Comparison of ENCODE assay signal across 16 cellular contexts in genomic region chr7:150901160-150902035, GRCh38. TPM values are rescaled to one million over a fixed set of nuclear protein-coding genes. Genes with fewer than 3 reads are reported as not detected.
DNase-seq lines count a peak whose midpoint lies in the region; ATAC-seq and TF ChIP-seq lines count a peak whose summit lies in the region.
"Had no signal": no experiment of that assay in that cellular context is flagged by ENCODE, and none has a peak within 500 bp of the region (broad histone marks: within the 10 kb centered on the region; RNA-seq: fewer than 3 reads in every experiment).

No MANE protein-coding gene starts in this region.

- H3K27ac Mint-ChIP-seq in neural progenitor cell (peak overlapping the region; percentile 25), immature natural killer cell (no peak overlapping the region)
- H3K27ac Mint-ChIP-seq: activated naive CD4-positive, alpha-beta T cell treated with anti-CD3 and anti-CD28 coated beads, Interleukin-2, amount 50 U/mL, for 24 hours; CD4-positive, alpha-beta T cell; dendritic cell treated with granulocyte-macrophage colony-stimulating factor and Interleukin-4, amounts not matched to agents 40 ng/mL and 50 ng/mL, for 4 days; mesothelial cell of epicardium; stimulated activated naive CD8-positive, alpha-beta T cell treated with anti-CD3 and anti-CD28 coated beads, Interleukin-15, Interleukin-2, amounts not matched to agents 100 ng/mL and 50 ng/mL, for 24 hours had no signal

- H3K27me3 ChIP-seq in duodenal mucosa (ENCODE audit: control insufficient read depth in 1 of 2, insufficient read depth in 2 of 2, low read length in 2 of 2), result peaks cover 0 to 7% of the 10 kb centered on the region in 2 donors
- peaks cover 25% of the 10 kb centered on the region for H3K27me3 ChIP-seq in neural progenitor cell

- no peaks in the 10 kb centered on the region for H3K9me3 ChIP-seq in duodenal mucosa (ENCODE audit: control insufficient read depth in 1 of 2, low read length in 2 of 2)
- H3K9me3 ChIP-seq in neural progenitor cell (ENCODE audit: low read depth), result no peaks in the 10 kb centered on the region

- DNase-seq in DMS 273 treated with DMSO at 0.1 percent for 48 hours (lab: John Stamatoyannopoulos, UW), result peak; percentile 93
- DNase-seq in NCI-H2171 (lab: John Stamatoyannopoulos, UW), result peak; percentile 78
- DNase-seq in neural progenitor cell (ENCODE audit: low spot score), result no peak
- no peak for DNase-seq in NCI-H187 (lab: John Stamatoyannopoulos, UW)
- DNase-seq in immature natural killer cell, result no peak
- no peak for DNase-seq in A172 (ENCODE audit: low spot score)
- DNase-seq: activated CD4-positive, alpha-beta T cell treated with anti-CD3 and anti-CD28 coated beads, Interleukin-2, amount 50 U/mL, for 4 hours; CD4-positive, alpha-beta T cell; NCI-H510A had no signal

- H3F3A ChIP-seq in neural progenitor cell (ENCODE audit: low read depth), result no peaks in the 10 kb centered on the region

- no peak overlapping the region for H2AFZ ChIP-seq in neural progenitor cell (replicated peaks)

- H3K79me2 ChIP-seq in neural progenitor cell (ENCODE audit: low read depth), result no peaks in the 10 kb centered on the region

- peaks cover 23% of the 10 kb centered on the region for H3K27me3 Mint-ChIP-seq in neural progenitor cell (ENCODE audit: insufficient read depth, low read depth)
- peaks cover 17 to 40% (median 17%) of the 10 kb centered on the region in 3 donors for H3K27me3 Mint-ChIP-seq in immature natural killer cell (ENCODE audit: low read depth in 3 of 3)

- TF ChIP-seq CTCF in neural progenitor cell (IDR thresholded peaks at IDR 0.05), result no peak

- H3K4me1 Mint-ChIP-seq in neural progenitor cell, result peaks cover 29% of the 10 kb centered on the region
- peaks cover 4 to 7% of the 10 kb centered on the region in 2 donors for H3K4me1 Mint-ChIP-seq in immature natural killer cell

- H4K20me1 ChIP-seq in neural progenitor cell (ENCODE audit: low read depth), result no peaks in the 10 kb centered on the region

- H3K4me3 Mint-ChIP-seq in neural progenitor cell (no peak overlapping the region), immature natural killer cell (no peak overlapping the region)
- H3K4me3 Mint-ChIP-seq: activated naive CD4-positive, alpha-beta T cell treated with anti-CD3 and anti-CD28 coated beads, Interleukin-2, amount 50 U/mL, for 24 hours; CD4-positive, alpha-beta T cell; dendritic cell treated with granulocyte-macrophage colony-stimulating factor and Interleukin-4, amounts not matched to agents 40 ng/mL and 50 ng/mL, for 4 days; mesothelial cell of epicardium; stimulated activated naive CD8-positive, alpha-beta T cell treated with anti-CD3 and anti-CD28 coated beads, Interleukin-15, Interleukin-2, amounts not matched to agents 100 ng/mL and 50 ng/mL, for 24 hours had no signal

- H3K9me3 Mint-ChIP-seq in neural progenitor cell (no peaks in the 10 kb centered on the region), immature natural killer cell (no peaks in the 10 kb centered on the region)
- H3K9me3 Mint-ChIP-seq: activated naive CD4-positive, alpha-beta T cell treated with anti-CD3 and anti-CD28 coated beads, Interleukin-2, amount 50 U/mL, for 24 hours; CD4-positive, alpha-beta T cell; dendritic cell treated with granulocyte-macrophage colony-stimulating factor and Interleukin-4, amounts not matched to agents 40 ng/mL and 50 ng/mL, for 4 days; mesothelial cell of epicardium; stimulated activated naive CD8-positive, alpha-beta T cell treated with anti-CD3 and anti-CD28 coated beads, Interleukin-15, Interleukin-2, amounts not matched to agents 100 ng/mL and 50 ng/mL, for 24 hours had no signal

- H3K36me3 ChIP-seq in duodenal mucosa (ENCODE audit: control insufficient read depth in 1 of 2, insufficient read depth in 2 of 2, low read length in 2 of 2), result no peaks in the 10 kb centered on the region
- no peaks in the 10 kb centered on the region for H3K36me3 ChIP-seq in neural progenitor cell

- H3K4me3 ChIP-seq in duodenal mucosa (ENCODE audit: low read depth in 1 of 2, low read length in 2 of 2), result peak overlapping the region; percentile 37 to 51
- H3K4me3 ChIP-seq in neural progenitor cell, result no peak overlapping the region

- H3K36me3 Mint-ChIP-seq in neural progenitor cell, result no peaks in the 10 kb centered on the region
- no peaks in the 10 kb centered on the region for H3K36me3 Mint-ChIP-seq in immature natural killer cell
- H3K36me3 Mint-ChIP-seq: activated naive CD4-positive, alpha-beta T cell treated with anti-CD3 and anti-CD28 coated beads, Interleukin-2, amount 50 U/mL, for 24 hours; mesothelial cell of epicardium had no signal

- no peak for ATAC-seq in HG03432 (IDR thresholded peaks at IDR 0.05; ENCODE audit: unreplicated experiment)

- H3K4me1 ChIP-seq in duodenal mucosa (ENCODE audit: control insufficient read depth in 1 of 2, insufficient read depth in 2 of 2, low read length in 2 of 2) (peaks cover 47 to 55% of the 10 kb centered on the region in 2 donors), neural progenitor cell (no peaks in the 10 kb centered on the region)

- H3K27ac ChIP-seq in duodenal mucosa (ENCODE audit: low read depth, low read length) (peak overlapping the region; percentile 45), neural progenitor cell (no peak overlapping the region)

- H3K9ac ChIP-seq in duodenal mucosa (ENCODE audit: low read depth in 1 of 2, low read length in 2 of 2) (peak overlapping the region; percentile 36 to 51), neural progenitor cell (no peak overlapping the region)

- no peak overlapping the region for H3K4me2 ChIP-seq in neural progenitor cell

RNA-seq across cellular contexts. Expression of gene AOC1, which starts 49.1 kb away (rescaled TPM):
- not detected in 2 replicates for total RNA-seq in neural progenitor cell (ENCODE audit: low replicate concordance)
- not detected for polyA plus RNA-seq in immature natural killer cell
- not detected in 2 replicates for total RNA-seq in A172 (2014; rRNA removed; shearing (Covaris generic))
- total RNA-seq: CD4-positive, alpha-beta T cell; frontal cortex; mesothelial cell of epicardium had no signal

Comparison
In these comparisons a context has a peak if more than half of its experiments do, and no peak if none do; other contexts are left out.
1. DNase-seq: peak in DMS 273 treated with DMSO at 0.1 percent for 48 hours (single experiment) and NCI-H2171 (single experiment); none in neural progenitor cell (single experiment), NCI-H187 (0 of 2), immature natural killer cell (0 of 3) and A172 (single experiment).